In genomic region chr1:25327864-25328790, GRCh38 we compare ENCODE assay signal across 5 cellular contexts. TPM values are rescaled to one million over a fixed set of nuclear protein-coding genes. Genes with fewer than 3 reads are reported as not detected.
"Had no signal": no experiment of that assay in that cellular context is flagged by ENCODE, and none has a peak within 500 bp of the region (broad histone marks: within the 10 kb centered on the region; RNA-seq: fewer than 3 reads in every experiment).

No MANE protein-coding gene starts in this region.

RNA-seq across cellular contexts. Expression of gene RHD, which starts 55.8 kb away (rescaled TPM):
- total RNA-seq: bronchial epithelial cell, mammary epithelial cell, transverse colon had no signal
- polyA plus RNA-seq: adipose tissue, mammary epithelial cell, psoas muscle had no signal
